Comparison of ENCODE assay signal across 25 cellular contexts in the genomic region with DNA sequence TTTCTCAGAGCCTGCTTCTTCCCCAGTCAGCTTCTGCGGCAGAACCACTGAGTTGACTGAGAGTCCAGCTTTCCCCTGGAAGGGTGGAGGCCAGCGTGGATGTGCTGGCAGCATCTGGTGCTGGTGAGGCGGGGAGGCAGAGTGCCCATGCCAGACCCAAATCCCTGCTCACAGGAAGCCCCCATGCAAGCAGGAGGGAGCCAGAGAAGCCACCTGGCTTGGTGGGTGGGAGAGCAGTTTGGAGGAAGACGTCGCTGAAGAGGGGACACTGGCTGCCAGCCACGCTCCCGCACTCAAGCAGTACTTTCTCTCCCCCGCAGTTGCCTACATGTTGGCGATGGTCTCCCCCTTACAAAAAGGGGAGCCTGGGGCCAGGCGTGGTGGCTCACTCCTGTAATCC. TPM values are rescaled to one million over a fixed set of nuclear protein-coding genes. Genes with fewer than 3 reads are reported as not detected.
"Had no signal": no experiment of that assay in that cellular context is flagged by ENCODE, and none has a peak within 500 bp of the region (broad histone marks: within the 10 kb centered on the region; RNA-seq: fewer than 3 reads in every experiment).

No MANE protein-coding gene starts in this region.

- H3K36me3 Mint-ChIP-seq: memory B cell, natural killer cell had no signal

- DNase-seq: cortex of kidney; effector memory CD8-positive, alpha-beta T cell; heart left ventricle; hippocampal formation; islet precursor cell; kidney glomerular epithelial cell; natural killer cell; right lobe of liver; stimulated activated CD4-positive, alpha-beta T cell treated with anti-CD3 and anti-CD28 coated beads, Interleukin-2, amount 100 ng/mL, for 24 hours; stimulated activated CD4-positive, alpha-beta T cell treated with anti-CD3 and anti-CD28 coated beads, Interleukin-4, amount 100 ng/mL, for 24 hours; stimulated activated naive CD4-positive, alpha-beta T cell treated with Interleukin-2 at 50 U/mL for 16 hours; stomach; thyroid gland; trophoblast cell had no signal

- H3K27me3 Mint-ChIP-seq: effector memory CD8-positive, alpha-beta T cell had no signal

- H3K36me3 ChIP-seq: heart left ventricle, neutrophil, right lobe of liver, stomach, thyroid gland, vagina had no signal

- H3K9me3 Mint-ChIP-seq: effector memory CD8-positive, alpha-beta T cell; memory B cell; natural killer cell; stimulated activated effector memory CD8-positive, alpha-beta T cell treated with anti-CD3 and anti-CD28 coated beads, Interleukin-12 subunit alpha, Interleukin-12 subunit beta, amount 100 ng/mL, for 72 hours had no signal

- H3K4me3 ChIP-seq: heart left ventricle, lung, right lobe of liver, smooth muscle cell, stomach, thyroid gland, vagina had no signal

- H3K9ac ChIP-seq: parathyroid adenoma had no signal

- ATAC-seq: effector memory CD8-positive, alpha-beta T cell; heart left ventricle; natural killer cell; right lobe of liver; stimulated activated effector memory CD8-positive, alpha-beta T cell treated with anti-CD3 and anti-CD28 coated beads, Interleukin-12 subunit alpha, Interleukin-12 subunit beta, amount 100 ng/mL, for 72 hours had no signal

- H3K4me1 ChIP-seq: parathyroid adenoma, right lobe of liver had no signal

- H2AFZ ChIP-seq: parathyroid adenoma had no signal

- H3K4me2 ChIP-seq: smooth muscle cell had no signal

- H3K79me2 ChIP-seq: parathyroid adenoma had no signal

- H3K27me3 ChIP-seq: vagina had no signal

- H3K4me3 Mint-ChIP-seq: effector memory CD8-positive, alpha-beta T cell; memory B cell; stimulated activated effector memory CD8-positive, alpha-beta T cell treated with anti-CD3 and anti-CD28 coated beads, Interleukin-12 subunit alpha, Interleukin-12 subunit beta, amount 100 ng/mL, for 72 hours had no signal

- H3K27ac ChIP-seq: heart left ventricle, neutrophil, parathyroid adenoma, right lobe of liver, stomach, thyroid gland, vagina had no signal

- H3K27ac Mint-ChIP-seq: memory B cell; progenitor cell of endocrine pancreas; stimulated activated effector memory CD8-positive, alpha-beta T cell treated with anti-CD3 and anti-CD28 coated beads, Interleukin-12 subunit alpha, Interleukin-12 subunit beta, amount 100 ng/mL, for 72 hours had no signal

- H3K9me3 ChIP-seq: heart left ventricle, neutrophil, right lobe of liver, thyroid gland, vagina had no signal

RNA-seq across cellular contexts. Expression of a gene that starts 43.5 kb away (rescaled TPM):
- total RNA-seq: glomerular endothelial cell, natural killer cell, progenitor cell of endocrine pancreas, right lobe of liver, smooth muscle cell had no signal
- polyA plus RNA-seq: liver, neural cell had no signal
